ENCODE assay signal across 1 cellular context in the genomic region with DNA sequence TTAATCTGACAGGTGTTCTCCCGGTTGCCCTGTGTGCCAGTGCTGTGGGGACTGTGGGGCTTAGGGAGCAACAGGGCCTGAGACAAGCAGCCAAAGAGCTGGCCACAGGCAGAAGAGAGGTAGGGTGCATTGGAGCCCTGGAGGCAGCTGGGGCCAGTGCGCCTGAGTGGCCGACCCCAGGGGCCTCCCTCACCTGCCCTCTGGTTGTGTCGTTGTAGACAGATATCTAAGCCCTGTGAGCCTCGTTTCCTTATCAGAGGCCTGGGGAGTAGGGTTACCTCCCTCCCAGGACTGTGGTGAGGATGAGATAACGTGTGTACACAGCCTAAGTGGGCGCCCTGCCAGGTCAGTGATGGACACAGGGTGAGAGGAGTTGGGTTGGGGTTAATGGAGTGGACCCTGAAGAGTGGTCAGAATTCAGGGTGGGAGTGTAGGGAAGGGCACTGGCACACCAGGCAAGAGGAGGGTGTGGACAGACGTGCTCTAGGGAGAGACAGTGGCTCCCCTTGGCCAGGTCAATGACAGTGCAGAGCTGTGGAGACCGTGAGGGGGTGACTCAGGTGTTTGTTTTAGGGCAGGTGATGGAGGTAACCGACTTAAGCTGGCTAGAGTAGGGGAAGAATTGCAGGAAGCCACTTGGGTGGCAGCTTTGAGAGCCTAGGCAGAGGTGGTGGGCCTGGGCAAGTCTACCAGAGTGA.
TF ChIP-seq lines count a peak whose summit lies in the region.

No MANE protein-coding gene starts in this region.

TF ChIP-seq in HepG2, 621 proteins besides CTCF, POLR2A, EP300 and RAD21 (continued from another document and continues in another):
- no peak for TF ChIP-seq HIC2 (CRISPR knock-in tag; IDR thresholded peaks at IDR 0.05; ENCODE audit: low read depth)
- TF ChIP-seq ZNF710 (CRISPR knock-in tag; IDR thresholded peaks at IDR 0.05; ENCODE audit: borderline replicate concordance) = peak; percentile 80; the same call in 1 of the 2 replicates
- TF ChIP-seq ZNF264 (CRISPR knock-in tag; IDR thresholded peaks at IDR 0.05) = peak; percentile 31; the same call in 1 of the 2 replicates
- peak; percentile 95 for TF ChIP-seq CBFB (CRISPR knock-in tag; IDR thresholded peaks at IDR 0.05)
- no peak for TF ChIP-seq NONO (IDR thresholded peaks at IDR 0.05)
- peak; percentile 65 for TF ChIP-seq NONO (CRISPR knock-in tag; conservative IDR thresholded peaks at IDR 0.05)
- TF ChIP-seq ZBTB7A (CRISPR knock-in tag; IDR thresholded peaks at IDR 0.05) = peak; percentile 61; the same call in 1 of the 2 replicates
- no peak for TF ChIP-seq LCORL (IDR thresholded peaks at IDR 0.05)
- TF ChIP-seq LCORL (CRISPR knock-in tag; IDR thresholded peaks at IDR 0.05) = peak; percentile 75
- peak; percentile 17; the same call in 1 of the 2 replicates for TF ChIP-seq JUN (CRISPR knock-in tag; IDR thresholded peaks at IDR 0.05)
- peak; percentile 70; the same call in 1 of the 2 replicates for TF ChIP-seq GATA4 (IDR thresholded peaks at IDR 0.05; ENCODE audit: borderline replicate concordance, low read depth)
- peak; percentile 55 for TF ChIP-seq RBM22 (optimal IDR thresholded peaks at IDR 0.05; ENCODE audit: low read length)
- TF ChIP-seq, protein P1, sequence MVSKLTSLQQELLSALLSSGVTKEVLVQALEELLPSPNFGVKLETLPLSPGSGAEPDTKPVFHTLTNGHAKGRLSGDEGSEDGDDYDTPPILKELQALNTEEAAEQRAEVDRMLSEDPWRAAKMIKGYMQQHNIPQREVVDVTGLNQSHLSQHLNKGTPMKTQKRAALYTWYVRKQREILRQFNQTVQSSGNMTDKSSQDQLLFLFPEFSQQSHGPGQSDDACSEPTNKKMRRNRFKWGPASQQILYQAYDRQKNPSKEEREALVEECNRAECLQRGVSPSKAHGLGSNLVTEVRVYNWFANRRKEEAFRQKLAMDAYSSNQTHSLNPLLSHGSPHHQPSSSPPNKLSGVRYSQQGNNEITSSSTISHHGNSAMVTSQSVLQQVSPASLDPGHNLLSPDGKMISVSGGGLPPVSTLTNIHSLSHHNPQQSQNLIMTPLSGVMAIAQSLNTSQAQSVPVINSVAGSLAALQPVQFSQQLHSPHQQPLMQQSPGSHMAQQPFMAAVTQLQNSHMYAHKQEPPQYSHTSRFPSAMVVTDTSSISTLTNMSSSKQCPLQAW (CRISPR knock-in tag; IDR thresholded peaks at IDR 0.05) = peak; percentile 44; the same call in 1 of the 2 replicates
- TF ChIP-seq ZFY (CRISPR knock-in tag; IDR thresholded peaks at IDR 0.05) = 0 out of 2 replicates have a peak, but pooled peaks have one; percentile 54
- TF ChIP-seq KAT2B (IDR thresholded peaks at IDR 0.05; ENCODE audit: borderline replicate concordance, low read depth, low read length) = no peak
- TF ChIP-seq GATAD2A (CRISPR knock-in tag; IDR thresholded peaks at IDR 0.05) = peak; percentile 78; the same call in 1 of the 2 replicates
- TF ChIP-seq PHF8 (CRISPR knock-in tag; IDR thresholded peaks at IDR 0.05) = peak; percentile 36
- TF ChIP-seq HNF4A (CRISPR knock-in tag; IDR thresholded peaks at IDR 0.05) = peak; percentile 70; the same call in 1 of the 2 replicates
- peak; percentile 30 for TF ChIP-seq AGO2 (optimal IDR thresholded peaks at IDR 0.05; ENCODE audit: low read depth, low read length)
- TF ChIP-seq ELF3 (CRISPR knock-in tag; IDR thresholded peaks at IDR 0.05) = 0 out of 2 replicates have a peak, but pooled peaks have one; percentile 48
- TF ChIP-seq ZFX (CRISPR knock-in tag; IDR thresholded peaks at IDR 0.05; ENCODE audit: low read depth) = peak; percentile 69; the same call in 1 of the 2 replicates
- TF ChIP-seq E2F5 (CRISPR knock-in tag; conservative IDR thresholded peaks at IDR 0.05) = no peak
- TF ChIP-seq NFKB2 (CRISPR knock-in tag; IDR thresholded peaks at IDR 0.05; ENCODE audit: borderline replicate concordance) = 0 out of 2 replicates have a peak, but pooled peaks have one; percentile 49
- 0 out of 2 replicates have a peak, but pooled peaks have one; percentile 16 for TF ChIP-seq ETV6 (CRISPR knock-in tag; conservative IDR thresholded peaks at IDR 0.05)
- no peak for TF ChIP-seq ZNF772 (CRISPR knock-in tag; IDR thresholded peaks at IDR 0.05)
- peak; percentile 55; the same call in 1 of the 2 replicates for TF ChIP-seq SNAI1 (CRISPR knock-in tag; IDR thresholded peaks at IDR 0.05; ENCODE audit: borderline replicate concordance)
- TF ChIP-seq ZBTB37 (CRISPR knock-in tag; IDR thresholded peaks at IDR 0.05) = no peak
- TF ChIP-seq ZNF17 (CRISPR knock-in tag; IDR thresholded peaks at IDR 0.05) = no peak
- TF ChIP-seq HNF1A (IDR thresholded peaks at IDR 0.05; ENCODE audit: low read depth) = no peak
- no peak; the same call in 1 of the 2 replicates for TF ChIP-seq HNF1A (CRISPR knock-in tag; IDR thresholded peaks at IDR 0.05; ENCODE audit: borderline replicate concordance)
- TF ChIP-seq MTA1 (CRISPR knock-in tag; IDR thresholded peaks at IDR 0.05; ENCODE audit: borderline replicate concordance) = peak; percentile 77
- TF ChIP-seq SOX5 (CRISPR knock-in tag; IDR thresholded peaks at IDR 0.05; ENCODE audit: borderline replicate concordance) = peak; percentile 42
- TF ChIP-seq, protein P2, sequence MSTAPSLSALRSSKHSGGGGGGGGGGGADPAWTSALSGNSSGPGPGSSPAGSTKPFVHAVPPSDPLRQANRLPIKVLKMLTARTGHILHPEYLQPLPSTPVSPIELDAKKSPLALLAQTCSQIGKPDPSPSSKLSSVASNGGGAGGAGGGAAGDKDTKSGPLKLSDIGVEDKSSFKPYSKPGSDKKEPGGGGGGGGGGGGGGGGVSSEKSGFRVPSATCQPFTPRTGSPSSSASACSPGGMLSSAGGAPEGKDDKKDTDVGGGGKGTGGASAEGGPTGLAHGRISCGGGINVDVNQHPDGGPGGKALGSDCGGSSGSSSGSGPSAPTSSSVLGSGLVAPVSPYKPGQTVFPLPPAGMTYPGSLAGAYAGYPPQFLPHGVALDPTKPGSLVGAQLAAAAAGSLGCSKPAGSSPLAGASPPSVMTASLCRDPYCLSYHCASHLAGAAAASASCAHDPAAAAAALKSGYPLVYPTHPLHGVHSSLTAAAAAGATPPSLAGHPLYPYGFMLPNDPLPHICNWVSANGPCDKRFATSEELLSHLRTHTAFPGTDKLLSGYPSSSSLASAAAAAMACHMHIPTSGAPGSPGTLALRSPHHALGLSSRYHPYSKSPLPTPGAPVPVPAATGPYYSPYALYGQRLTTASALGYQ (CRISPR knock-in tag; IDR thresholded peaks at IDR 0.05) = no peak; the same call in 1 of the 2 replicates
- no peak for TF ChIP-seq SATB2 (CRISPR knock-in tag; IDR thresholded peaks at IDR 0.05)
- 0 out of 2 replicates have a peak, but pooled peaks have one; percentile 30 for TF ChIP-seq HOMEZ (CRISPR knock-in tag; IDR thresholded peaks at IDR 0.05; ENCODE audit: low read depth)
- peak; percentile 25; the same call in 1 of the 2 replicates for TF ChIP-seq ZNF580 (CRISPR knock-in tag; IDR thresholded peaks at IDR 0.05; ENCODE audit: borderline replicate concordance, low read depth)
- TF ChIP-seq ZNF674 (CRISPR knock-in tag; IDR thresholded peaks at IDR 0.05; ENCODE audit: low read depth) = no peak
- TF ChIP-seq KLF6 (CRISPR knock-in tag; IDR thresholded peaks at IDR 0.05) = 0 out of 2 replicates have a peak, but pooled peaks have one; percentile 34
- TF ChIP-seq, protein P3, sequence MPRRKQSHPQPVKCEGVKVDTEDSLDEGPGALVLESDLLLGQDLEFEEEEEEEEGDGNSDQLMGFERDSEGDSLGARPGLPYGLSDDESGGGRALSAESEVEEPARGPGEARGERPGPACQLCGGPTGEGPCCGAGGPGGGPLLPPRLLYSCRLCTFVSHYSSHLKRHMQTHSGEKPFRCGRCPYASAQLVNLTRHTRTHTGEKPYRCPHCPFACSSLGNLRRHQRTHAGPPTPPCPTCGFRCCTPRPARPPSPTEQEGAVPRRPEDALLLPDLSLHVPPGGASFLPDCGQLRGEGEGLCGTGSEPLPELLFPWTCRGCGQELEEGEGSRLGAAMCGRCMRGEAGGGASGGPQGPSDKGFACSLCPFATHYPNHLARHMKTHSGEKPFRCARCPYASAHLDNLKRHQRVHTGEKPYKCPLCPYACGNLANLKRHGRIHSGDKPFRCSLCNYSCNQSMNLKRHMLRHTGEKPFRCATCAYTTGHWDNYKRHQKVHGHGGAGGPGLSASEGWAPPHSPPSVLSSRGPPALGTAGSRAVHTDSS (CRISPR knock-in tag; conservative IDR thresholded peaks at IDR 0.05) = no peak
- TF ChIP-seq ZNF430 (CRISPR knock-in tag; IDR thresholded peaks at IDR 0.05) = 0 out of 2 replicates have a peak, but pooled peaks have one; percentile 51
